In the genomic region with DNA sequence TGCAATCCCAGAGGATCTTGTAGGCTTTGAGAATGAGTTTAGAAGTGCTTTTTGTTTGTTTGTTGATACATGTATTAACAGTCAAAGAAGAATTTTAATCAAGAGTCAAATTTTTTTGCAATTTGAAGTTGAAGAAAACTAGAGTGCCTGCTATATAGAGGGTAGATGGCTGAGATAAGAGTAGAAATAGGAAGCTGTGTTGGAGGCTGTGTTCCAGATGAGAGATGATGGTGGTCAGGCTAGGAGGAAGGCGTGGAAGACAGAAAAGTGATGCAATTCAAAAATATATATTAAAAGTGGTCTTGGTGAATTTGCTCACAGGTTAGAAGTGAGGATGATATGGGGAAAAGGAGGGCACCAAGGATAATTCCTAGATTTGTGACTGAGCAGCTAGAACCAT, we compare ENCODE assay signal across 30 cellular contexts.
"Had no signal": no experiment of that assay in that cellular context is flagged by ENCODE, and none has a peak within 500 bp of the region (broad histone marks: within the 10 kb centered on the region; RNA-seq: fewer than 3 reads in every experiment).

No MANE protein-coding gene starts in this region.

- H3K4me1 ChIP-seq: esophagus squamous epithelium, left lung, parathyroid adenoma, right lobe of liver, suprapubic skin, upper lobe of right lung had no signal

- H3K9me3 Mint-ChIP-seq: nephron; neural progenitor cell; stimulated activated naive CD8-positive, alpha-beta T cell treated with anti-CD3 and anti-CD28 coated beads, Interleukin-15, amount 100 ng/mL, for 72 hours had no signal

- H3K4me3 Mint-ChIP-seq: dendritic cell treated with granulocyte-macrophage colony-stimulating factor and Interleukin-4, amounts not matched to agents 40 ng/mL and 50 ng/mL, for 4 days; mesothelial cell of epicardium; naive thymus-derived CD4-positive, alpha-beta T cell; nephron; neural progenitor cell; stimulated activated naive CD8-positive, alpha-beta T cell treated with anti-CD3 and anti-CD28 coated beads, Interleukin-15, amount 100 ng/mL, for 72 hours had no signal

- DNase-seq: effector memory CD4-positive, alpha-beta T cell; erythroblast; esophagus squamous epithelium; foreskin melanocyte; glutamatergic neuron; heart right ventricle; hippocampal formation; left cardiac atrium; left lung; mesenchymal stem cell; mucosa of descending colon; naive thymus-derived CD4-positive, alpha-beta T cell; right lobe of liver; small intestine; stimulated activated CD4-positive, alpha-beta T cell treated with anti-CD3 and anti-CD28 coated beads, Interleukin-12 subunit alpha, Interleukin-12 subunit beta, amount 100 ng/mL, for 4 hours; stimulated activated CD4-positive, alpha-beta T cell treated with anti-CD3 and anti-CD28 coated beads, Interleukin-1b, Interleukin-23, amount 100 ng/mL, for 48 hours; stimulated activated CD4-positive, alpha-beta T cell treated with anti-CD3 and anti-CD28 coated beads, Interleukin-4, amount 100 ng/mL, for 1 hour; stimulated activated CD8-positive, alpha-beta memory T cell treated with anti-CD3 and anti-CD28 coated beads, Interleukin-4, amount 100 ng/mL, for 48 hours; stimulated activated naive CD4-positive, alpha-beta T cell; stimulated activated naive CD8-positive, alpha-beta T cell treated with anti-CD3 and anti-CD28 coated beads, Interleukin-15, amount 100 ng/mL, for 72 hours; transverse colon; upper lobe of right lung; uterus had no signal

- H3K4me1 Mint-ChIP-seq: naive thymus-derived CD4-positive, alpha-beta T cell; neural progenitor cell; stimulated activated naive CD8-positive, alpha-beta T cell treated with anti-CD3 and anti-CD28 coated beads, Interleukin-15, amount 100 ng/mL, for 72 hours had no signal

- H3K36me3 Mint-ChIP-seq: mesothelial cell of epicardium; naive thymus-derived CD4-positive, alpha-beta T cell; neural progenitor cell had no signal

- H3K4me3 ChIP-seq: esophagus squamous epithelium, heart right ventricle, left lung, mucosa of descending colon, neural progenitor cell, right lobe of liver, suprapubic skin, transverse colon, upper lobe of right lung, uterus had no signal

- H3K27ac ChIP-seq: esophagus squamous epithelium, heart right ventricle, left lung, neural progenitor cell, parathyroid adenoma, right lobe of liver, suprapubic skin, transverse colon, upper lobe of right lung, uterus had no signal

- H3K27me3 Mint-ChIP-seq: dendritic cell treated with granulocyte-macrophage colony-stimulating factor and Interleukin-4, amounts not matched to agents 40 ng/mL and 50 ng/mL, for 4 days; naive thymus-derived CD4-positive, alpha-beta T cell; stimulated activated naive CD8-positive, alpha-beta T cell treated with anti-CD3 and anti-CD28 coated beads, Interleukin-15, amount 100 ng/mL, for 72 hours had no signal

- H3K27ac Mint-ChIP-seq: dendritic cell treated with granulocyte-macrophage colony-stimulating factor and Interleukin-4, amounts not matched to agents 40 ng/mL and 50 ng/mL, for 4 days; mesothelial cell of epicardium; naive thymus-derived CD4-positive, alpha-beta T cell; nephron; neural progenitor cell; progenitor cell of endocrine pancreas; stimulated activated naive CD8-positive, alpha-beta T cell treated with anti-CD3 and anti-CD28 coated beads, Interleukin-15, amount 100 ng/mL, for 72 hours had no signal

- H3K9me3 ChIP-seq: esophagus squamous epithelium, heart right ventricle, left lung, mucosa of descending colon, right lobe of liver, suprapubic skin, transverse colon, upper lobe of right lung, uterus had no signal

- H3K36me3 ChIP-seq: esophagus squamous epithelium, heart right ventricle, left lung, neural progenitor cell, right lobe of liver, suprapubic skin, transverse colon, upper lobe of right lung, uterus had no signal

- H3K27me3 ChIP-seq: esophagus squamous epithelium, heart right ventricle, left lung, neural progenitor cell, right lobe of liver, suprapubic skin, transverse colon, upper lobe of right lung, uterus had no signal
